Comparison of ENCODE assay signal across 28 cellular contexts in the genomic region with DNA sequence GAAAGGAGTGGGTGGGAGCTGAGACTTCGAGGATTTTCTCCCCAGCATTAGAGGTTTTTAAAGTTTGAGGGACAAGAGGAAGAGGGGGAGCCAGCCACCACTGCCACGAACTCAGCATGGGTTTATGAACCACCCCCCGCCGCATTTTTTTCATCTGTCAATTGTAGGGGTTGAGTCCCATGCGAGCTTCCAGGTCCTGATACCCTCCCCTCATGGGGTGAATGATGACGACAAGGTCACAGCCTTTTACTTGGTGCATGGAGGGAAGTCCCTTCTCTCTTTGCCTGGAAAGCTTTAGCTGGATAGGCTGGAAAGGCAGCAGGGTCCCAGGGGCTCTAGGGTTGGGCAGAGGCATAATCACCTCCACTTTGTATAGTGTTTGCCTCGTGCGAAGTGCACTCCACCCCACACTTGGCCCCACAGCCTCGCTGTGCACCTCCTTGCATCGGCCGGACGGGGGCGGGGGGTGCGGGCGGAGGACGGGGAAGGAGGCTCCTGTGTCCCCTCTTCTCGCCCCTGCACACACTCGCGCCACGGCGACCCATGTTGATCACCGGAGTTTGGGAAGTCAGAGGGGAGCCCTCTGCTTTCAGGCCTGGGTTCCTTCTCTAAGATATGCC. TPM values are rescaled to one million over a fixed set of nuclear protein-coding genes. Genes with fewer than 3 reads are reported as not detected.
DNase-seq lines count a peak whose midpoint lies in the region; ATAC-seq, FAIRE-seq and TF ChIP-seq lines count a peak whose summit lies in the region.
"Had no signal": no experiment of that assay in that cellular context is flagged by ENCODE, and none has a peak within 500 bp of the region (broad histone marks: within the 10 kb centered on the region; RNA-seq: fewer than 3 reads in every experiment).

No MANE protein-coding gene starts in this region.

- ATAC-seq in WTC11, result no peak
- no peak for ATAC-seq in activated CD4-positive, CD25-positive, alpha-beta regulatory T cell treated with anti-CD3 and anti-CD28 coated beads, Interleukin-2, amount 50 U/mL, for 24 hours

- DNase-seq in AG08396 (ENCODE audit: low spot score), result peak; percentile 11
- DNase-seq in D721Med (ENCODE audit: insufficient read length, low spot score), result peak; percentile 20
- no peak for DNase-seq in WTC11 (ENCODE audit: low spot score)
- DNase-seq in mesenteric fat pad (ENCODE audit: low spot score), result peak; percentile 84
- DNase-seq in germinal center (ENCODE audit: low spot score), result no peak
- no peak for DNase-seq in NCI-H2081 treated with DMSO at 0.1 percent for 48 hours (lab: John Stamatoyannopoulos, UW)
- DNase-seq: activated CD4-positive, alpha-beta T cell treated with anti-CD3 and anti-CD28 coated beads for 1 hour; central memory CD4-positive, alpha-beta T cell; DMS79; GF-D8; naive B cell; NCI-H2029 treated with DMSO at 0.1 percent for 48 hours; NCI-H2227 treated with DMSO at 0.1 percent for 48 hours; NCI-H526 had no signal

- H3K36me3 Mint-ChIP-seq in WTC11, result no peaks in the 10 kb centered on the region

- no peak for TF ChIP-seq CTCF in D721Med (IDR thresholded peaks at IDR 0.05; ENCODE audit: insufficient read depth, missing control alignments)
- 0 out of 2 replicates have a peak, but pooled peaks have one; percentile 9 for TF ChIP-seq CTCF in WTC11 (IDR thresholded peaks at IDR 0.05)

- H3K27ac Mint-ChIP-seq in WTC11, result no peak overlapping the region
- H3K27ac Mint-ChIP-seq: endodermal cell, mesothelial cell of epicardium, progenitor cell of endocrine pancreas had no signal

- POLR2A ChIA-PET in WTC11 (lab: Charles Lee), result no interaction called here

- peaks cover 13% of the 10 kb centered on the region for H3K4me1 Mint-ChIP-seq in WTC11
- H3K4me1 Mint-ChIP-seq: endodermal cell, mesothelial cell of epicardium had no signal

- no peaks in the 10 kb centered on the region for H3K9me3 Mint-ChIP-seq in WTC11
- H3K9me3 Mint-ChIP-seq: mesothelial cell of epicardium had no signal

- CTCF ChIA-PET in WTC11 (lab: Charles Lee), result interaction anchor here (1.0 to 4.4 kb wide), 3 partner anchors 8 to 103 kb away, joined by 3 to 19 read pairs (median 4); no protein-coding TSS in a partner anchor

- no peak overlapping the region for H3K4me3 Mint-ChIP-seq in WTC11
- H3K4me3 Mint-ChIP-seq: endodermal cell, mesothelial cell of epicardium had no signal

- FAIRE-seq in D721Med (lab: Jason Lieb, UNC), result no peak
- FAIRE-seq: GM18507, GM19239, H54, kidney had no signal

- peaks cover 79% of the 10 kb centered on the region for H3K27me3 Mint-ChIP-seq in WTC11 (ENCODE audit: low read depth)

TF ChIP-seq in WTC11, 78 proteins besides CTCF, POLR2A, EP300 and RAD21:
- TF ChIP-seq, protein P1, sequence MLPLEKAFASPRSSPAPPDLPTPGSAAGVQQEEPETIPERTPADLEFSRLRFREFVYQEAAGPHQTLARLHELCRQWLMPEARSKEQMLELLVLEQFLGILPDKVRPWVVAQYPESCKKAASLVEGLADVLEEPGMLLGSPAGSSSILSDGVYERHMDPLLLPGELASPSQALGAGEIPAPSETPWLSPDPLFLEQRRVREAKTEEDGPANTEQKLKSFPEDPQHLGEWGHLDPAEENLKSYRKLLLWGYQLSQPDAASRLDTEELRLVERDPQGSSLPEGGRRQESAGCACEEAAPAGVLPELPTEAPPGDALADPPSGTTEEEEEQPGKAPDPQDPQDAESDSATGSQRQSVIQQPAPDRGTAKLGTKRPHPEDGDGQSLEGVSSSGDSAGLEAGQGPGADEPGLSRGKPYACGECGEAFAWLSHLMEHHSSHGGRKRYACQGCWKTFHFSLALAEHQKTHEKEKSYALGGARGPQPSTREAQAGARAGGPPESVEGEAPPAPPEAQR (CRISPR knock-in tag; IDR thresholded peaks at IDR 0.05), result no peak
- TF ChIP-seq, protein P2, sequence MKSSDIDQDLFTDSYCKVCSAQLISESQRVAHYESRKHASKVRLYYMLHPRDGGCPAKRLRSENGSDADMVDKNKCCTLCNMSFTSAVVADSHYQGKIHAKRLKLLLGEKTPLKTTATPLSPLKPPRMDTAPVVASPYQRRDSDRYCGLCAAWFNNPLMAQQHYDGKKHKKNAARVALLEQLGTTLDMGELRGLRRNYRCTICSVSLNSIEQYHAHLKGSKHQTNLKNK (CRISPR knock-in tag; IDR thresholded peaks at IDR 0.05), result no peak
- TF ChIP-seq, protein P3, sequence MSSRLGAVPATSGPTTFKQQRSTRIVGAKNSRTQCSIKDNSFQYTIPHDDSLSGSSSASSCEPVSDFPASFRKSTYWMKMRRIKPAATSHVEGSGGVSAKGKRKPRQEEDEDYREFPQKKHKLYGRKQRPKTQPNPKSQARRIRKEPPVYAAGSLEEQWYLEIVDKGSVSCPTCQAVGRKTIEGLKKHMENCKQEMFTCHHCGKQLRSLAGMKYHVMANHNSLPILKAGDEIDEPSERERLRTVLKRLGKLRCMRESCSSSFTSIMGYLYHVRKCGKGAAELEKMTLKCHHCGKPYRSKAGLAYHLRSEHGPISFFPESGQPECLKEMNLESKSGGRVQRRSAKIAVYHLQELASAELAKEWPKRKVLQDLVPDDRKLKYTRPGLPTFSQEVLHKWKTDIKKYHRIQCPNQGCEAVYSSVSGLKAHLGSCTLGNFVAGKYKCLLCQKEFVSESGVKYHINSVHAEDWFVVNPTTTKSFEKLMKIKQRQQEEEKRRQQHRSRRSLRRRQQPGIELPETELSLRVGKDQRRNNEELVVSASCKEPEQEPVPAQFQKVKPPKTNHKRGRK (CRISPR knock-in tag; IDR thresholded peaks at IDR 0.05; ENCODE audit: borderline replicate concordance), result no peak
- TF ChIP-seq, protein P4, sequence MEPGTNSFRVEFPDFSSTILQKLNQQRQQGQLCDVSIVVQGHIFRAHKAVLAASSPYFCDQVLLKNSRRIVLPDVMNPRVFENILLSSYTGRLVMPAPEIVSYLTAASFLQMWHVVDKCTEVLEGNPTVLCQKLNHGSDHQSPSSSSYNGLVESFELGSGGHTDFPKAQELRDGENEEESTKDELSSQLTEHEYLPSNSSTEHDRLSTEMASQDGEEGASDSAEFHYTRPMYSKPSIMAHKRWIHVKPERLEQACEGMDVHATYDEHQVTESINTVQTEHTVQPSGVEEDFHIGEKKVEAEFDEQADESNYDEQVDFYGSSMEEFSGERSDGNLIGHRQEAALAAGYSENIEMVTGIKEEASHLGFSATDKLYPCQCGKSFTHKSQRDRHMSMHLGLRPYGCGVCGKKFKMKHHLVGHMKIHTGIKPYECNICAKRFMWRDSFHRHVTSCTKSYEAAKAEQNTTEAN (CRISPR knock-in tag; IDR thresholded peaks at IDR 0.05), result no peak
- TF ChIP-seq, protein P5, sequence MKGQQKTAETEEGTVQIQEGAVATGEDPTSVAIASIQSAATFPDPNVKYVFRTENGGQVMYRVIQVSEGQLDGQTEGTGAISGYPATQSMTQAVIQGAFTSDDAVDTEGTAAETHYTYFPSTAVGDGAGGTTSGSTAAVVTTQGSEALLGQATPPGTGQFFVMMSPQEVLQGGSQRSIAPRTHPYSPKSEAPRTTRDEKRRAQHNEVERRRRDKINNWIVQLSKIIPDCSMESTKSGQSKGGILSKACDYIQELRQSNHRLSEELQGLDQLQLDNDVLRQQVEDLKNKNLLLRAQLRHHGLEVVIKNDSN (CRISPR knock-in tag; IDR thresholded peaks at IDR 0.05), result no peak
- TF ChIP-seq, protein P6, sequence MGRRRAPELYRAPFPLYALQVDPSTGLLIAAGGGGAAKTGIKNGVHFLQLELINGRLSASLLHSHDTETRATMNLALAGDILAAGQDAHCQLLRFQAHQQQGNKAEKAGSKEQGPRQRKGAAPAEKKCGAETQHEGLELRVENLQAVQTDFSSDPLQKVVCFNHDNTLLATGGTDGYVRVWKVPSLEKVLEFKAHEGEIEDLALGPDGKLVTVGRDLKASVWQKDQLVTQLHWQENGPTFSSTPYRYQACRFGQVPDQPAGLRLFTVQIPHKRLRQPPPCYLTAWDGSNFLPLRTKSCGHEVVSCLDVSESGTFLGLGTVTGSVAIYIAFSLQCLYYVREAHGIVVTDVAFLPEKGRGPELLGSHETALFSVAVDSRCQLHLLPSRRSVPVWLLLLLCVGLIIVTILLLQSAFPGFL (CRISPR knock-in tag; IDR thresholded peaks at IDR 0.05; ENCODE audit: borderline replicate concordance), result no peak
- TF ChIP-seq EMX1 (CRISPR knock-in tag; IDR thresholded peaks at IDR 0.05) (no peak), CREB1 (CRISPR knock-in tag; IDR thresholded peaks at IDR 0.05) (no peak)
- TF ChIP-seq, protein P7, sequence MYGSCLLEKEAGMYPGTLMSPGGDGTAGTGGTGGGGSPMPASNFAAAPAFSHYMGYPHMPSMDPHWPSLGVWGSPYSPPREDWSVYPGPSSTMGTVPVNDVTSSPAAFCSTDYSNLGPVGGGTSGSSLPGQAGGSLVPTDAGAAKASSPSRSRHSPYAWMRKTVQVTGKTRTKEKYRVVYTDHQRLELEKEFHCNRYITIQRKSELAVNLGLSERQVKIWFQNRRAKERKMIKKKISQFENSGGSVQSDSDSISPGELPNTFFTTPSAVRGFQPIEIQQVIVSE (CRISPR knock-in tag; IDR thresholded peaks at IDR 0.05; ENCODE audit: borderline replicate concordance), result no peak

RNA-seq across cellular contexts. Expression of a gene that starts 3.7 kb away (rescaled TPM):
- not detected in 3 replicates for total RNA-seq in WTC11 (2021)
- not detected for total RNA-seq in mesenteric fat pad
- total RNA-seq: dermis blood vessel endothelial cell, endodermal cell, esophagus muscularis mucosa, heart left ventricle, kidney, liver, mesothelial cell of epicardium, progenitor cell of endocrine pancreas, sciatic nerve, tibial nerve had no signal

Comparison
In these comparisons a context has a peak if more than half of its experiments do, and no peak if none do; other contexts are left out.
1. DNase-seq: peak in AG08396 (single experiment), D721Med (single experiment) and mesenteric fat pad (single experiment); none in WTC11 (single experiment), germinal center (single experiment) and NCI-H2081 treated with DMSO at 0.1 percent for 48 hours (single experiment).